In the genomic region with DNA sequence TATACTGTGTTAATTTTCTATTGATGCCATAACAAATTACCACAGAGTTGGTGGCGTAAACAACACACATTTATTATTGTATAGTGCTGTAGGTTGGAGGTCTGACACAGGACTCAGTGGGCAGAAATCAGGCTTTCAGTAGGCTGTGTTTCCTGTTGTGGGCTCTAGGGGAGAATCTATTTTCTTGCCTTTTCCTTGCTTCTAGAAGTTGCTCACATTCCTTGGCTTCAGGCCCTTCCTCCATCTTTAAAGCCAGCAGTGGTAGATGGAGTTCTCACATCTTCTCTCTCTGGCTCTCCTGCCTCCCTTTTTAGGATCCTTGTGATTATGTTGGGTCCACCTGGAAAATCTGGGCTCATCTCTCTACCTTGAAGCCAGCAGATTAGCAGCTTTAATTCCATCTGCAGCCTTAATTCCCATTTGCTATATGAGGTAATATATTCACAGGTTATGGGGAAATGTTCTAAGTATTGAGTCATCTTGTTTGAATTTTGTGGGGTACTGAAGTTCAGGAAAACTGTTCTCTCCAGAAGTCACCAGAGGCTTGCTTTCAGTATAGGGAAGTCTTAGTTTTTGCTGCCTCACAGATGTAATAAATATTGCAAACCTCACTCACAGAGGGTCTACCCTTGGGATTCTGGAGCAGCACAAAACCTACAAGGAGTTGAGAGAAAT, we compare ENCODE assay signal across 22 cellular contexts. TPM values are rescaled to one million over a fixed set of nuclear protein-coding genes. Genes with fewer than 3 reads are reported as not detected.
DNase-seq lines count a peak whose midpoint lies in the region; ATAC-seq, FAIRE-seq and TF ChIP-seq lines count a peak whose summit lies in the region.
"Had no signal": no experiment of that assay in that cellular context is flagged by ENCODE, and none has a peak within 500 bp of the region (broad histone marks: within the 10 kb centered on the region; RNA-seq: fewer than 3 reads in every experiment).

No MANE protein-coding gene starts in this region.

- H3F3A ChIP-seq in GM23338 (replicated peaks; ENCODE audit: low read depth): no peaks in the 10 kb centered on the region; the same call in 1 of the 2 replicates

- no peak for FAIRE-seq in astrocyte (lab: Jason Lieb, UNC)
- FAIRE-seq: H1 had no signal

- H3K27ac Mint-ChIP-seq in GM23338: no peak overlapping the region
- H3K27ac Mint-ChIP-seq in astrocyte (ENCODE audit: unreplicated experiment): no peak overlapping the region
- H3K27ac Mint-ChIP-seq in activated naive CD4-positive, alpha-beta T cell treated with anti-CD3 and anti-CD28 coated beads, Interleukin-2, amount 50 U/mL, for 72 hours: no peak overlapping the region
- H3K27ac Mint-ChIP-seq: activated CD8-positive, alpha-beta memory T cell treated with anti-CD3 and anti-CD28 coated beads, Interleukin-2, amount 10 ng/mL, durations not matched to agents 7 days and 5 days had no signal

- H3K27ac ChIP-seq in ACC112 (ENCODE audit: low read depth, low read length) (0 out of 2 replicates have a peak overlapping the region, but pooled peaks have one; percentile 1), GM23338 (ENCODE audit: low read depth) (no peak overlapping the region), astrocyte (ENCODE audit: low read depth, low read length) (peak overlapping the region; percentile 7)
- H3K27ac ChIP-seq: body of pancreas, gastroesophageal sphincter, right lobe of liver had no signal

- H3K4me3 Mint-ChIP-seq in GM23338: no peak overlapping the region
- H3K4me3 Mint-ChIP-seq in astrocyte (ENCODE audit: unreplicated experiment): no peak overlapping the region
- H3K4me3 Mint-ChIP-seq: activated CD8-positive, alpha-beta memory T cell treated with anti-CD3 and anti-CD28 coated beads, Interleukin-2, amount 10 ng/mL, durations not matched to agents 7 days and 5 days had no signal

- H3K9me3 Mint-ChIP-seq in GM23338: peaks cover 4% of the 10 kb centered on the region; the same call in 2 of the 3 replicates
- no peaks in the 10 kb centered on the region for H3K9me3 Mint-ChIP-seq in astrocyte (ENCODE audit: unreplicated experiment)
- H3K9me3 Mint-ChIP-seq in activated naive CD4-positive, alpha-beta T cell treated with anti-CD3 and anti-CD28 coated beads, Interleukin-2, amount 50 U/mL, for 72 hours: no peaks in the 10 kb centered on the region

- H3K79me2 ChIP-seq in ACC112 (ENCODE audit: control insufficient read depth, insufficient read depth, low read length, unreplicated experiment) (peaks cover 91% of the 10 kb centered on the region), GM23338 (replicated peaks; ENCODE audit: insufficient read depth) (peaks cover 98% of the 10 kb centered on the region), astrocyte (ENCODE audit: insufficient read depth, low read length) (peaks cover 100% of the 10 kb centered on the region)

- ATAC-seq in GM23338 (peak; percentile 18; the same call in 1 of the 3 replicates), HG03159 (IDR thresholded peaks at IDR 0.05; ENCODE audit: unreplicated experiment) (no peak), HG03175 (IDR thresholded peaks at IDR 0.05; ENCODE audit: unreplicated experiment) (no peak)
- no peak for ATAC-seq in activated naive CD4-positive, alpha-beta T cell treated with anti-CD3 and anti-CD28 coated beads, Interleukin-2, amount 50 U/mL, for 72 hours
- ATAC-seq: activated CD8-positive, alpha-beta memory T cell treated with anti-CD3 and anti-CD28 coated beads, Interleukin-2, amount 10 ng/mL, durations not matched to agents 7 days and 5 days; body of pancreas; gastroesophageal sphincter had no signal

- no peaks in the 10 kb centered on the region for H3K27me3 ChIP-seq in ACC112 (ENCODE audit: insufficient read depth, low read length)
- no peaks in the 10 kb centered on the region for H3K27me3 ChIP-seq in GM23338 (ENCODE audit: insufficient read depth)
- H3K27me3 ChIP-seq in astrocyte (ENCODE audit: insufficient read depth, low read length): no peaks in the 10 kb centered on the region
- H3K27me3 ChIP-seq: body of pancreas, gastroesophageal sphincter, right lobe of liver had no signal

- no peak overlapping the region for H3K4me2 ChIP-seq in GM23338
- H3K4me2 ChIP-seq in astrocyte (ENCODE audit: low read length): peak overlapping the region; percentile 11

- no peaks in the 10 kb centered on the region for H3K36me3 Mint-ChIP-seq in GM23338 (ENCODE audit: low read depth)
- H3K36me3 Mint-ChIP-seq in astrocyte (ENCODE audit: low read depth, unreplicated experiment): peaks cover 7% of the 10 kb centered on the region
- no peaks in the 10 kb centered on the region for H3K36me3 Mint-ChIP-seq in activated naive CD4-positive, alpha-beta T cell treated with anti-CD3 and anti-CD28 coated beads, Interleukin-2, amount 50 U/mL, for 72 hours

- peaks cover 7% of the 10 kb centered on the region for H3K27me3 Mint-ChIP-seq in GM23338 (ENCODE audit: insufficient read depth, low read depth, poor library complexity)
- no peaks in the 10 kb centered on the region for H3K27me3 Mint-ChIP-seq in astrocyte (ENCODE audit: low read depth, unreplicated experiment)
- H3K27me3 Mint-ChIP-seq: activated CD8-positive, alpha-beta memory T cell treated with anti-CD3 and anti-CD28 coated beads, Interleukin-2, amount 10 ng/mL, durations not matched to agents 7 days and 5 days had no signal

- no peaks in the 10 kb centered on the region for H3K36me3 ChIP-seq in ACC112 (ENCODE audit: insufficient read depth, low read length)
- H3K36me3 ChIP-seq in GM23338 (ENCODE audit: insufficient read depth): no peaks in the 10 kb centered on the region
- no peaks in the 10 kb centered on the region for H3K36me3 ChIP-seq in astrocyte (ENCODE audit: insufficient read depth, low read length)
- H3K36me3 ChIP-seq: gastroesophageal sphincter, right lobe of liver had no signal

- H4K20me1 ChIP-seq in GM23338 (replicated peaks; ENCODE audit: insufficient read depth): peaks cover 18% of the 10 kb centered on the region; the same call in 1 of the 2 replicates
- peaks cover 86% of the 10 kb centered on the region for H4K20me1 ChIP-seq in astrocyte (ENCODE audit: insufficient read depth, low read length)

- TF ChIP-seq CTCF in GM23338 (conservative IDR thresholded peaks at IDR 0.05; ENCODE audit: low read depth in 2 of 2): 0 out of 4 replicates have a peak, but pooled peaks of 1 of the 2 experiments have one; percentile 14
- peak; percentile 13 for TF ChIP-seq CTCF in astrocyte (IDR thresholded peaks at IDR 0.05; ENCODE audit: insufficient read depth, low read depth, low read length)
- TF ChIP-seq CTCF in fibroblast of the aortic adventitia (IDR thresholded peaks at IDR 0.05; ENCODE audit: insufficient read depth, low read length): peak; percentile 25

- no peaks in the 10 kb centered on the region for H3K9me3 ChIP-seq in astrocyte (ENCODE audit: insufficient read depth, low read depth, low read length)
- H3K9me3 ChIP-seq: body of pancreas, gastroesophageal sphincter, right lobe of liver had no signal

- H3K9ac ChIP-seq in astrocyte (ENCODE audit: low read length): no peak overlapping the region

- H3K9me2 ChIP-seq in GM23338 (ENCODE audit: insufficient read depth): peaks cover 3% of the 10 kb centered on the region; the same call in 1 of the 2 replicates

- H3K4me1 ChIP-seq in ACC112 (ENCODE audit: control insufficient read depth, insufficient read depth, low read length, unreplicated experiment) (peaks cover 48% of the 10 kb centered on the region), GM23338 (ENCODE audit: insufficient read depth) (peaks cover 20% of the 10 kb centered on the region), astrocyte (ENCODE audit: insufficient read depth, low read length) (peaks cover 37% of the 10 kb centered on the region)

- H3K4me3 ChIP-seq in ACC112 (ENCODE audit: low read depth, low read length) (no peak overlapping the region), GM23338 (no peak overlapping the region), astrocyte (ENCODE audit: insufficient read depth, low read depth, low read length) (no peak overlapping the region), fibroblast of the aortic adventitia (ENCODE audit: low read depth, low read length) (no peak overlapping the region)
- H3K4me3 ChIP-seq: body of pancreas, gastroesophageal sphincter, lung, right lobe of liver had no signal

- H2AFZ ChIP-seq in ACC112 (ENCODE audit: low read length, unreplicated experiment) (no peak overlapping the region), GM23338 (no peak overlapping the region), astrocyte (ENCODE audit: low read depth, low read length) (no peak overlapping the region)

- peaks cover 40% of the 10 kb centered on the region for H3K4me1 Mint-ChIP-seq in GM23338
- peaks cover 44% of the 10 kb centered on the region for H3K4me1 Mint-ChIP-seq in astrocyte (ENCODE audit: low read depth, unreplicated experiment)

- no peak for DNase-seq in GM23338 (ENCODE audit: low spot score)
- no peak for DNase-seq in astrocyte (ENCODE audit: low read depth)
- DNase-seq in fibroblast of the aortic adventitia (ENCODE audit: low read depth): peak; percentile 38
- DNase-seq in activated naive CD4-positive, alpha-beta T cell treated with anti-CD3 and anti-CD28 coated beads, Interleukin-2, amount 50 U/mL, for 72 hours (ENCODE audit: low spot score in 2 of 2): no peak
- no peak for DNase-seq in foreskin melanocyte
- DNase-seq: activated CD4-positive, CD25-positive, alpha-beta regulatory T cell treated with anti-CD3 and anti-CD28 coated beads, Interleukin-2, amount 50 U/mL, for 72 hours; activated CD8-positive, alpha-beta memory T cell treated with anti-CD3 and anti-CD28 coated beads, Interleukin-2, amount 10 ng/mL, durations not matched to agents 7 days and 5 days; activated naive CD4-positive, alpha-beta T cell; body of pancreas; effector CD4-positive, alpha-beta T cell; GF-D8; NCI-H1694; NCI-H446; right lobe of liver; SHP77; substantia nigra had no signal

TF ChIP-seq in GM23338, 12 proteins besides CTCF, POLR2A, EP300 and RAD21 (continues in another document):
- TF ChIP-seq, protein P1, sequence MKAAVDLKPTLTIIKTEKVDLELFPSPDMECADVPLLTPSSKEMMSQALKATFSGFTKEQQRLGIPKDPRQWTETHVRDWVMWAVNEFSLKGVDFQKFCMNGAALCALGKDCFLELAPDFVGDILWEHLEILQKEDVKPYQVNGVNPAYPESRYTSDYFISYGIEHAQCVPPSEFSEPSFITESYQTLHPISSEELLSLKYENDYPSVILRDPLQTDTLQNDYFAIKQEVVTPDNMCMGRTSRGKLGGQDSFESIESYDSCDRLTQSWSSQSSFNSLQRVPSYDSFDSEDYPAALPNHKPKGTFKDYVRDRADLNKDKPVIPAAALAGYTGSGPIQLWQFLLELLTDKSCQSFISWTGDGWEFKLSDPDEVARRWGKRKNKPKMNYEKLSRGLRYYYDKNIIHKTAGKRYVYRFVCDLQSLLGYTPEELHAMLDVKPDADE (IDR thresholded peaks at IDR 0.05): no peak
- TF ChIP-seq ZNF331 (CRISPR knock-in tag; IDR thresholded peaks at IDR 0.05; ENCODE audit: low read depth) (no peak), EZH2phosphoT487 (IDR thresholded peaks at IDR 0.05; ENCODE audit: unreplicated experiment) (no peak), POLR2AphosphoS5 (IDR thresholded peaks at IDR 0.05; ENCODE audit: low read depth) (no peak)

RNA-seq across cellular contexts. Expression of a gene that starts 38.9 kb away (rescaled TPM):
- 29.0 and 32.0 TPM in 2 replicates for total RNA-seq in GM23338 (2014; rRNA removed; shearing (Covaris generic))
- 14.2 and 17.4 TPM in 2 replicates for polyA plus RNA-seq in GM23338 (2016; fragmentation: Nextera tagmentation; extraction: Ambion mirVana)
- total RNA-seq in astrocyte (85.9 and 89.4 TPM in 2 replicates), fibroblast of the aortic adventitia (ENCODE audit: low replicate concordance) (19.4 and 55.4 TPM in 2 replicates)
- 10 to 100 TPM; 31.4 to 44.2 TPM for total RNA-seq in activated naive CD4-positive, alpha-beta T cell treated with anti-CD3 and anti-CD28 coated beads, Interleukin-2, amount 50 U/mL, for 72 hours
